ENCODE assay signal across 8 cellular contexts in the genomic region with DNA sequence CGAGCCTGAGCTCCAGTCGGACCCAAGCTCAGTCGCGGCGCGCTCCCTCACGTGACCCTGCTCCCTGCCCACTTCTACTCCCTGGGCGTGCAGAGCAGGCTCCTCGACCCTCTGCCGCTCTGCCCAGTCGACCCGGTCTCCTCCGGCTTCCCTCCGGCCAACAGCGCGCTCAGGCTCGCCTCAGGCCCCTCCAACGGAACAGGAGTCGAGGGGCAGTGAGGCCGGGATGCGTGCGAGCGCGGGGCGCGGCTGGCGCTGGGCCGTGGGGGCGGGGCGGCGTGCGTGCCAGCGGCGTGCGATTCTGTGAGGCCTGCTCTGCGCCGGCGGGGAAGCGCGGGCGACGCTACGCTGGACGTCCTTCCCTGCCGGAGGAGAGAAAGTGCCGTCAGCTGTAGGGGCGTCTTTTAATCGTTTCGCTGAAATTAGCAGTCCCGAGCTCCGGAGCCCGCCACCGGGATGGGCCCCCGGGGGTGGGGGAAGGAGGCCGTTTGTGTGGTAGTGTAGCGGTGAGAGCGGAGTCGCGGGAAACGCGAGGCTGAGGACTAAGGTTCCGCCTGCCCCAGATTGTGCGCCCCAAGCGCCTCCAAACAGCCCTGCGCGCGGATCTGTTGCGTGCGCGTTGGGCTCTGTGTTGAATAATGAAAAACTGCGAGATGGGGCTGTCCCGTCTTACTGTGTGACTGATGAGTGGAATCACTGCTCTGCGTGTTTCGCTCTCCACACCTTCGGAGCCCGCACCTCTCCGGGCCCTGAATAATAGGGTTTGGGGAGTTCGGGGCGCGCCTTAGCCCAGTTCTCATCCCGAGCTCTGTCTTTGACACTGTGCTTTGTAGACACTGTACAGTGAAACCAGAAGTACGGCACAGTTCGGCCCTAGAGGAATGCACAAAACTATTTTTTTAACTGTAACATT. TPM values are rescaled to one million over a fixed set of nuclear protein-coding genes. Genes with fewer than 3 reads are reported as not detected.
DNase-seq lines count a peak whose midpoint lies in the region; ATAC-seq, FAIRE-seq and TF ChIP-seq lines count a peak whose summit lies in the region.

Gene ACBD6, minus strand, starts transcription at position 217 of the 913 bp plus-strand sequence. CDS start 311 bp downstream, outside the sequence.

- H3K36me3 Mint-ChIP-seq in activated naive CD8-positive, alpha-beta T cell = peaks cover 2% of the 10 kb centered on the region

- peak; percentile 12 for TF ChIP-seq CTCF in GM12865 (IDR thresholded peaks at IDR 0.05; ENCODE audit: insufficient read depth, low read depth, low read length, missing control alignments)
- no peak for TF ChIP-seq CTCF in pancreas (IDR thresholded peaks at IDR 0.05)
- peak in 2 of 6 experiments; percentile 22 to 24 for TF ChIP-seq CTCF in thyroid gland (IDR thresholded peaks at IDR 0.05)

- H3K27ac Mint-ChIP-seq in activated naive CD8-positive, alpha-beta T cell = peak within 1 kb of the TSS; percentile 96

- H3K9me3 ChIP-seq in pancreas (no peaks in the 10 kb centered on the region), thyroid gland (no peaks in the 10 kb centered on the region)

- DNase-seq in GM12865 (ENCODE audit: low read depth) (peak; percentile 94), NAMALWA (ENCODE audit: low spot score) (peak; percentile 97), SKM-1 treated with dmso at 0.1 percent for 144 hours (lab: John Stamatoyannopoulos, UW; ENCODE audit: unreplicated experiment) (peak; percentile 96), head of caudate nucleus (peak; percentile 78 to 95 (median 88)), pancreas (peak; percentile 76 to 92 (median 82)), thyroid gland (peak; percentile 78 to 81)

- H3K27me3 ChIP-seq in pancreas (no peaks in the 10 kb centered on the region), thyroid gland (no peaks in the 10 kb centered on the region)

- intact Hi-C loops in head of caudate nucleus (cut with DNase I) (loop anchor here (10.0 kb wide), 2 partner anchors 522 to 662 kb away; partner anchors contain the start of gene STX6), pancreas (cut with DNase I) (no loop called here), thyroid gland (cut with DNase I) (no loop called here)

- peaks cover 52% of the 10 kb centered on the region for H3K4me1 Mint-ChIP-seq in activated naive CD8-positive, alpha-beta T cell (ENCODE audit: low read depth)

- H3K27ac ChIP-seq in pancreas (peak within 1 kb of the TSS; percentile 85 to 95 (median 90)), thyroid gland (peak within 1 kb of the TSS; percentile 83 to 96 (median 95))

- H3K4me1 ChIP-seq in pancreas (peaks cover 0 to 21% (median 12%) of the 10 kb centered on the region in 3 donors), thyroid gland (peaks cover 20 to 24% of the 10 kb centered on the region in 2 donors)

- no peaks in the 10 kb centered on the region for H3K27me3 Mint-ChIP-seq in activated naive CD8-positive, alpha-beta T cell

- ATAC-seq in HG02571 (IDR thresholded peaks at IDR 0.05; ENCODE audit: unreplicated experiment) (peak; percentile 89), pancreas (peak; percentile 87 to 93 (median 92))

- H3K4me3 ChIP-seq in GM12865 (ENCODE audit: low read depth, low read length) (peak within 1 kb of the TSS; percentile 96), pancreas (peak within 1 kb of the TSS; percentile 82 to 96 (median 90)), thyroid gland (replicated peaks in 1 of 3) (peak within 1 kb of the TSS; percentile 30 to 91 (median 69))

- peak within 1 kb of the TSS; percentile 97 for H3K4me3 Mint-ChIP-seq in activated naive CD8-positive, alpha-beta T cell

- no peak for FAIRE-seq in pancreas (lab: Jason Lieb, UNC)

- WGBS in pancreas, 2 donors = 0 to 1% methylated on average over 76 to 83 of the region's 83 CpGs
- 0% methylated on average over 28 to 48 of the region's 83 CpGs for WGBS in thyroid gland, 2 donors

- no peaks in the 10 kb centered on the region for H3K36me3 ChIP-seq in pancreas
- no peaks in the 10 kb centered on the region for H3K36me3 ChIP-seq in thyroid gland

- TF ChIP-seq POLR2A in thyroid gland (IDR thresholded peaks at IDR 0.05) = peak in 1 of 2 donors; percentile 48

- H3K9me3 Mint-ChIP-seq in activated naive CD8-positive, alpha-beta T cell (ENCODE audit: low read depth) = no peaks in the 10 kb centered on the region

RNA-seq across cellular contexts. Expression of gene ACBD6, which starts in this region (rescaled TPM):
- 10 to 100 TPM; 15.0 to 20.7 (median 16.2) TPM for total RNA-seq in pancreas
- polyA plus RNA-seq in pancreas = 10 to 100 TPM; 23.0 to 25.1 TPM
- total RNA-seq in thyroid gland = 10 to 100 TPM; 52.6 to 66.5 (median 57.2) TPM

Comparison
In these comparisons a context has a peak if more than half of its experiments do, and no peak if none do; other contexts are left out.
1. Peak in every context shown above with its lines: DNase-seq, ATAC-seq, H3K4me3 ChIP-seq and H3K27ac ChIP-seq.